In genomic region chr2:232235716-232236115, GRCh38 we compare ENCODE assay signal across 13 cellular contexts.
DNase-seq lines count a peak whose midpoint lies in the region; ATAC-seq and TF ChIP-seq lines count a peak whose summit lies in the region.
"Had no signal": no experiment of that assay in that cellular context is flagged by ENCODE, and none has a peak within 500 bp of the region (broad histone marks: within the 10 kb centered on the region; RNA-seq: fewer than 3 reads in every experiment).

No MANE protein-coding gene starts in this region.

- H3K9me3 ChIP-seq in heart right ventricle: no peaks in the 10 kb centered on the region

- peaks cover 17% of the 10 kb centered on the region for H3K36me3 Mint-ChIP-seq in type B pancreatic cell
- H3K36me3 Mint-ChIP-seq in immature natural killer cell: peaks cover 3 to 24% (median 20%) of the 10 kb centered on the region in 3 donors

- H3K4me1 ChIP-seq in heart right ventricle: no peaks in the 10 kb centered on the region

- ATAC-seq in Right ventricle myocardium superior (ENCODE audit: poor library complexity) (peak; percentile 27), heart right ventricle (no peak), esophagus mucosa (peak; percentile 51)

- H3K4me3 Mint-ChIP-seq in type B pancreatic cell: no peak overlapping the region
- H3K4me3 Mint-ChIP-seq in immature natural killer cell: no peak overlapping the region
- H3K4me3 Mint-ChIP-seq: activated T-cell treated with anti-CD3 and anti-CD28 coated beads, Interleukin-2, amount 50 U/mL, for 4 hours had no signal

- H3K9me3 Mint-ChIP-seq in type B pancreatic cell (no peaks in the 10 kb centered on the region), immature natural killer cell (no peaks in the 10 kb centered on the region)
- H3K9me3 Mint-ChIP-seq: activated T-cell treated with anti-CD3 and anti-CD28 coated beads, Interleukin-2, amount 50 U/mL, for 4 hours had no signal

- peaks cover 0 to 26% (median 0%) of the 10 kb centered on the region in 9 donors for H3K36me3 ChIP-seq in heart right ventricle

- H3K4me1 Mint-ChIP-seq in type B pancreatic cell (ENCODE audit: unreplicated experiment): peaks cover 22% of the 10 kb centered on the region
- H3K4me1 Mint-ChIP-seq in immature natural killer cell: peaks cover 12 to 21% of the 10 kb centered on the region in 2 donors

- H3K27me3 Mint-ChIP-seq in type B pancreatic cell (no peaks in the 10 kb centered on the region), immature natural killer cell (ENCODE audit: low read depth in 3 of 3) (peaks cover 0 to 2% (median 0%) of the 10 kb centered on the region in 3 donors)

- H3K27me3 ChIP-seq in heart right ventricle: no peaks in the 10 kb centered on the region

- DNase-seq in Right ventricle myocardium superior: no peak
- no peak for DNase-seq in heart right ventricle
- peak; percentile 37 for DNase-seq in MV-4-11 (lab: John Stamatoyannopoulos, UW)
- no peak for DNase-seq in type B pancreatic cell (ENCODE audit: extremely low spot score, unreplicated experiment)
- no peak for DNase-seq in HPDE6-E6E7 (ENCODE audit: extremely low spot score)
- no peak for DNase-seq in immature natural killer cell
- no peak for DNase-seq in activated CD4-positive, alpha-beta T cell treated with anti-CD3 and anti-CD28 coated beads for 4 hours
- DNase-seq: activated T-cell treated with anti-CD3 and anti-CD28 coated beads, Interleukin-2, amount 50 U/mL, for 4 hours; hypothalamus; NCI-H1930; occipital lobe had no signal

- H3K27ac Mint-ChIP-seq in type B pancreatic cell (peak overlapping the region; percentile 36), immature natural killer cell (peak overlapping the region in 1 of 6 donors; percentile 24)

- H3K4me3 ChIP-seq in heart right ventricle: no peak overlapping the region
- H3K4me3 ChIP-seq: coronary artery had no signal

- no peak for TF ChIP-seq CTCF in heart right ventricle (IDR thresholded peaks at IDR 0.05)
- no peak for TF ChIP-seq CTCF in type B pancreatic cell (conservative IDR thresholded peaks at IDR 0.05)

- intact Hi-C loops in Right ventricle myocardium superior (cut with DNase I): no loop called here
- intact Hi-C loops in heart right ventricle (cut with DNase I): no loop called here

- 80 to 81% methylated on average over 5 of the region's 5 CpGs for WGBS in heart right ventricle, 2 donors

- H3K27ac ChIP-seq in heart right ventricle: no peak overlapping the region
- H3K27ac ChIP-seq: coronary artery had no signal

Comparison
In these comparisons a context has a peak if more than half of its experiments do, and no peak if none do; other contexts are left out.
1. ATAC-seq: peak in Right ventricle myocardium superior (single experiment) and esophagus mucosa (single experiment); none in heart right ventricle (0 of 8).